8 cellular contexts compared by ENCODE assay signal in genomic region chr1:23742670-23743286, GRCh38. TPM values are rescaled to one million over a fixed set of nuclear protein-coding genes. Genes with fewer than 3 reads are reported as not detected.
A peak's percentile ranks its signal among the peaks of the same experiment; 100 is the strongest.
DNase-seq lines count a peak whose midpoint lies in the region; TF ChIP-seq lines count a peak whose summit lies in the region.

No MANE protein-coding gene starts in this region.

- peaks cover 11% of the 10 kb centered on the region; the same call in 1 of the 2 replicates for H3K36me3 ChIP-seq in GM23248 (ENCODE audit: low read depth)
- no peaks in the 10 kb centered on the region for H3K36me3 ChIP-seq in colonic mucosa
- H3K36me3 ChIP-seq in urinary bladder (ENCODE audit: insufficient read depth) = no peaks in the 10 kb centered on the region

- H3K4me1 ChIP-seq in GM23248 (ENCODE audit: insufficient read depth) = peaks cover 35% of the 10 kb centered on the region
- peaks cover 8% of the 10 kb centered on the region for H3K4me1 ChIP-seq in colonic mucosa
- no peaks in the 10 kb centered on the region for H3K4me1 ChIP-seq in urinary bladder (ENCODE audit: insufficient read depth)

- peak overlapping the region; percentile 85 for H2AFZ ChIP-seq in GM23248

- H3K4me1 Mint-ChIP-seq in mesothelial cell of epicardium = peaks cover 29% of the 10 kb centered on the region

- peak; percentile 24 for DNase-seq in DMS79 (lab: John Stamatoyannopoulos, UW)
- peak; percentile 68 for DNase-seq in GM23248
- DNase-seq in OCI-M1 (lab: John Stamatoyannopoulos, UW) = peak; percentile 66
- DNase-seq in colonic mucosa = peak; percentile 37
- DNase-seq in mesothelial cell of epicardium (ENCODE audit: low spot score in 2 of 2, unreplicated experiment in 2 of 2) = no peak
- no peak for DNase-seq in NCI-H524 treated with DMSO at 0.1 percent for 48 hours (lab: John Stamatoyannopoulos, UW)
- DNase-seq in COLO829 (ENCODE audit: low spot score) = no peak

- H3K9ac ChIP-seq in GM23248 (peak overlapping the region; percentile 90), colonic mucosa (ENCODE audit: low read depth in 2 of 2, low read length in 2 of 2) (peak overlapping the region; percentile 92 to 95)

- peaks cover 13% of the 10 kb centered on the region for H4K20me1 ChIP-seq in GM23248 (ENCODE audit: insufficient read depth)

- peaks cover 42% of the 10 kb centered on the region for H3F3A ChIP-seq in GM23248 (ENCODE audit: insufficient read depth)

- H3K36me3 Mint-ChIP-seq in mesothelial cell of epicardium = no peaks in the 10 kb centered on the region

- peak overlapping the region; percentile 83 for H3K4me3 Mint-ChIP-seq in mesothelial cell of epicardium

- H3K9me3 Mint-ChIP-seq in mesothelial cell of epicardium = no peaks in the 10 kb centered on the region

- TF ChIP-seq CTCF in colonic mucosa (IDR thresholded peaks at IDR 0.05) = no peak
- TF ChIP-seq CTCF in mesothelial cell of epicardium (IDR thresholded peaks at IDR 0.05; ENCODE audit: unreplicated experiment) = no peak

- in situ Hi-C loops in GM23248 (cut with MboI) = no loop called here

- no peaks in the 10 kb centered on the region for H3K9me2 ChIP-seq in GM23248 (ENCODE audit: insufficient read depth)

- no peaks in the 10 kb centered on the region for H3K27me3 Mint-ChIP-seq in mesothelial cell of epicardium (ENCODE audit: low read depth)

- H3K27me3 ChIP-seq in GM23248 (replicated peaks; ENCODE audit: insufficient read depth) = no peaks in the 10 kb centered on the region
- no peaks in the 10 kb centered on the region for H3K27me3 ChIP-seq in colonic mucosa

- H3K9me3 ChIP-seq in GM23248 (ENCODE audit: low read depth) (no peaks in the 10 kb centered on the region), colonic mucosa (no peaks in the 10 kb centered on the region)

- peaks cover 90% of the 10 kb centered on the region for H3K79me2 ChIP-seq in GM23248 (ENCODE audit: insufficient read depth)

- peak overlapping the region; percentile 94 for H3K4me2 ChIP-seq in GM23248 (ENCODE audit: unreplicated experiment)

- H3K4me3 ChIP-seq in GM23248 (peak overlapping the region; percentile 90), colonic mucosa (peak overlapping the region; percentile 90), urinary bladder (ENCODE audit: low read depth, low read length) (peak overlapping the region; percentile 93)

- 10 to 11% methylated on average over 23 to 26 of the region's 28 CpGs for WGBS in GM23248 (ENCODE audit: low coverage in 1 of 2, low lambda C conversion rate in 2 of 2, missing lambda C conversion rate in 2 of 2), 2 experiments
- WGBS in urinary bladder = 8% methylated on average over 28 of the region's 28 CpGs

- intact Hi-C loops in colonic mucosa (cut with DNase I) = loop anchor here (2.0 kb wide), 1 partner anchor 50 kb away; no protein-coding TSS in a partner anchor

- H3K27ac ChIP-seq in GM23248 (peak overlapping the region; percentile 75), colonic mucosa (peak overlapping the region; percentile 87), urinary bladder (ENCODE audit: low read depth) (peak overlapping the region; percentile 90)

- peak overlapping the region; percentile 95 for H3K27ac Mint-ChIP-seq in mesothelial cell of epicardium

RNA-seq across cellular contexts. Expression of gene ELOA, which starts 0.5 kb away (rescaled TPM):
- total RNA-seq in GM23248 (2014; rRNA removed; shearing (Covaris generic)) = 44.3 and 49.6 TPM in 2 replicates
- polyA plus RNA-seq in GM23248 (2016; fragmentation: Nextera tagmentation; extraction: Ambion mirVana) = 46.4 and 50.1 TPM in 2 replicates
- total RNA-seq in colonic mucosa = 10 to 100 TPM; 32.6 to 33.0 TPM
- 28.4 to 31.5 TPM (median 30.4 TPM) in 3 replicates for total RNA-seq in mesothelial cell of epicardium
- total RNA-seq in urinary bladder = 17.3 TPM
- 21.5 TPM for polyA plus RNA-seq in urinary bladder

RNA-seq across cellular contexts. Expression of gene PITHD1, which starts 35.4 kb away (rescaled TPM):
- 51.0 and 63.0 TPM in 2 replicates for total RNA-seq in GM23248 (2014; rRNA removed; shearing (Covaris generic))
- polyA plus RNA-seq in GM23248 (2016; fragmentation: Nextera tagmentation; extraction: Ambion mirVana) (38.4 and 39.4 TPM in 2 replicates), urinary bladder (49.2 TPM)
- total RNA-seq in colonic mucosa (10 to 100 TPM; 51.5 to 51.6 TPM), mesothelial cell of epicardium (52.1 to 53.9 TPM (median 52.7 TPM) in 3 replicates), urinary bladder (43.6 TPM)

RNA-seq across cellular contexts. Expression of gene LYPLA2, which starts 48.2 kb away (rescaled TPM):
- 48.1 and 58.4 TPM in 2 replicates for total RNA-seq in GM23248 (2014; rRNA removed; shearing (Covaris generic))
- 46.3 and 48.2 TPM in 2 replicates for polyA plus RNA-seq in GM23248 (2016; fragmentation: Nextera tagmentation; extraction: Ambion mirVana)
- 10 to 100 TPM; 76.3 to 93.7 TPM for total RNA-seq in colonic mucosa
- 75.5 to 79.1 TPM (median 76.3 TPM) in 3 replicates for total RNA-seq in mesothelial cell of epicardium
- total RNA-seq in urinary bladder = 15.8 TPM
- polyA plus RNA-seq in urinary bladder = 40.6 TPM

RNA-seq across cellular contexts. Expression of gene RPL11, which starts 51.2 kb away (rescaled TPM):
- total RNA-seq in GM23248 (2014; rRNA removed; shearing (Covaris generic)) = 422 and 555 TPM in 2 replicates
- polyA plus RNA-seq in GM23248 (2016; fragmentation: Nextera tagmentation; extraction: Ambion mirVana) (444 and 449 TPM in 2 replicates), urinary bladder (2,380 TPM)
- total RNA-seq in colonic mucosa (100 to 1,000 TPM; 871 to 897 TPM), mesothelial cell of epicardium (1,158 to 1,228 TPM (median 1,198 TPM) in 3 replicates), urinary bladder (959 TPM)

RNA-seq across cellular contexts. Expression of gene GALE, which starts 57.8 kb away (rescaled TPM):
- 16.2 and 20.9 TPM in 2 replicates for total RNA-seq in GM23248 (2014; rRNA removed; shearing (Covaris generic))
- polyA plus RNA-seq in GM23248 (2016; fragmentation: Nextera tagmentation; extraction: Ambion mirVana) (20.5 and 23.5 TPM in 2 replicates), urinary bladder (20.2 TPM)
- total RNA-seq in colonic mucosa (100 to 1,000 TPM; 163 to 208 TPM), mesothelial cell of epicardium (22.5 to 26.9 TPM (median 26.9 TPM) in 3 replicates), urinary bladder (11.2 TPM)

Comparison
In these comparisons a context has a peak if more than half of its experiments do, and no peak if none do; other contexts are left out.
1. DNase-seq: peak in DMS79 (single experiment), GM23248 (single experiment), OCI-M1 (single experiment) and colonic mucosa (single experiment); none in mesothelial cell of epicardium (0 of 2), NCI-H524 treated with DMSO at 0.1 percent for 48 hours (single experiment) and COLO829 (single experiment).
2. Peak in every context shown above with its lines, with median percentiles within 50 percentile points of each other: H3K27ac ChIP-seq and H3K4me3 ChIP-seq.